1 cellular context compared by ENCODE assay signal in the genomic region with DNA sequence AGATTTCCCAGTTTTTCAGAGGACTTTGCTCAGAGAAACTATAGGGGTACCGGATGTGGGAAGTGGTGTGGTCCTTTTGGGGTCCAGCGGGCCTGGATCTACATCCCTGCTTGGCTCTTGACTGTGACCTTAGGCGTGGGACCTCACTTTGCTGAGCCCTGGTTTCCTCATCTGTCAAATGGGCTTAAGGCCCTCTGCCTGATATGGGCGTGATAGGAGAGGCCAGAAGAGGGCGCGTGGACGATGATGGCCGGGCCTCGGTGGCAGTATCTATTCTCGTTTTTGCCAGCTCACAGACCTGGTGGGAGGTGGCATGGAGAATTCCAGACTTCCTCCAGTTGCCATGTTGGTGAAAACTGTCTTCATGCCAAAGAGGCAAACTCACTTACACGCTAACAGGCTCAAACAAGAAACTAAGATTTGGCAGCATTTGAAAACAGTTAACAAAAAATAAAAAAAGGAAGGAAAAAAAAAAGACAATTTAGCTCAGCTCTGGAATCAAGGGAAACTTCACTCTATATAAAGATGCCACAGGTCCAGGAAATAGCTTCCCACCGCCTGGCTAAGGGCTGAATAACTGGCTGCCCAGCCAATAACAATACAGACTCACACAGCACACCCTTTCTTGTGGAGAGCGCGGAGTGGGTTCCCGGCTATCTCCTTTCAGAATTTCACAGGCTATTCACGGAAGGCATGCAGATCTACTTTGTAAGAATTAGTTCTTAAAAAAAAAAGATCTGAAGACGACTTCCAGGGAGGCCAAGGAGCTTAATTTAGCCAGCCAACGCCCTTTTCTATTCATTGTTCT.
TF ChIP-seq lines count a peak whose summit lies in the region.

No MANE protein-coding gene starts in this region.

TF ChIP-seq in HepG2, 621 proteins besides CTCF, POLR2A, EP300 and RAD21 (continued from another document):
- TF ChIP-seq KIAA2018 (CRISPR knock-in tag; IDR thresholded peaks at IDR 0.05; ENCODE audit: borderline replicate concordance), result no peak
- TF ChIP-seq HOXD1 (CRISPR knock-in tag; IDR thresholded peaks at IDR 0.05), result no peak
- no peak for TF ChIP-seq ZNF597 (CRISPR knock-in tag; IDR thresholded peaks at IDR 0.05)
- no peak for TF ChIP-seq MZF1 (CRISPR knock-in tag; IDR thresholded peaks at IDR 0.05; ENCODE audit: borderline replicate concordance)
- TF ChIP-seq ZNF235 (CRISPR knock-in tag; IDR thresholded peaks at IDR 0.05; ENCODE audit: borderline replicate concordance), result no peak
- TF ChIP-seq TBX2 (CRISPR knock-in tag; IDR thresholded peaks at IDR 0.05; ENCODE audit: borderline replicate concordance), result 0 out of 2 replicates have a peak, but pooled peaks have one; percentile 2
- TF ChIP-seq ZNF589 (CRISPR knock-in tag; conservative IDR thresholded peaks at IDR 0.05), result no peak
- TF ChIP-seq, protein P1, sequence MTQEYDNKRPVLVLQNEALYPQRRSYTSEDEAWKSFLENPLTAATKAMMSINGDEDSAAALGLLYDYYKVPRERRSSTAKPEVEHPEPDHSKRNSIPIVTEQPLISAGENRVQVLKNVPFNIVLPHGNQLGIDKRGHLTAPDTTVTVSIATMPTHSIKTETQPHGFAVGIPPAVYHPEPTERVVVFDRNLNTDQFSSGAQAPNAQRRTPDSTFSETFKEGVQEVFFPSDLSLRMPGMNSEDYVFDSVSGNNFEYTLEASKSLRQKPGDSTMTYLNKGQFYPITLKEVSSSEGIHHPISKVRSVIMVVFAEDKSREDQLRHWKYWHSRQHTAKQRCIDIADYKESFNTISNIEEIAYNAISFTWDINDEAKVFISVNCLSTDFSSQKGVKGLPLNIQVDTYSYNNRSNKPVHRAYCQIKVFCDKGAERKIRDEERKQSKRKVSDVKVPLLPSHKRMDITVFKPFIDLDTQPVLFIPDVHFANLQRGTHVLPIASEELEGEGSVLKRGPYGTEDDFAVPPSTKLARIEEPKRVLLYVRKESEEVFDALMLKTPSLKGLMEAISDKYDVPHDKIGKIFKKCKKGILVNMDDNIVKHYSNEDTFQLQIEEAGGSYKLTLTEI (CRISPR knock-in tag; conservative IDR thresholded peaks at IDR 0.05), result no peak
- no peak for TF ChIP-seq ZNF781 (CRISPR knock-in tag; IDR thresholded peaks at IDR 0.05; ENCODE audit: borderline replicate concordance, not compliant biosample characterization)
- no peak for TF ChIP-seq ZNF512B (CRISPR knock-in tag; IDR thresholded peaks at IDR 0.05; ENCODE audit: borderline replicate concordance)
- TF ChIP-seq ZNF7 (CRISPR knock-in tag; IDR thresholded peaks at IDR 0.05), result no peak
- TF ChIP-seq ZNF569 (CRISPR knock-in tag; IDR thresholded peaks at IDR 0.05; ENCODE audit: borderline replicate concordance), result no peak
- TF ChIP-seq RORA (CRISPR knock-in tag; IDR thresholded peaks at IDR 0.05), result no peak
- TF ChIP-seq SRF (IDR thresholded peaks at IDR 0.05; ENCODE audit: low read depth, low read length), result 0 out of 2 replicates have a peak, but pooled peaks have one; percentile 50
- TF ChIP-seq CHCHD3 (CRISPR knock-in tag; IDR thresholded peaks at IDR 0.05), result no peak
- no peak for TF ChIP-seq DNMT3B (CRISPR knock-in tag; conservative IDR thresholded peaks at IDR 0.05)
- no peak for TF ChIP-seq ZSCAN9 (CRISPR knock-in tag; IDR thresholded peaks at IDR 0.05; ENCODE audit: borderline replicate concordance)
- no peak for TF ChIP-seq BCLAF1 (IDR thresholded peaks at IDR 0.05)
- no peak for TF ChIP-seq SAP130 (CRISPR knock-in tag; IDR thresholded peaks at IDR 0.05; ENCODE audit: low read depth)
- TF ChIP-seq, protein P2, sequence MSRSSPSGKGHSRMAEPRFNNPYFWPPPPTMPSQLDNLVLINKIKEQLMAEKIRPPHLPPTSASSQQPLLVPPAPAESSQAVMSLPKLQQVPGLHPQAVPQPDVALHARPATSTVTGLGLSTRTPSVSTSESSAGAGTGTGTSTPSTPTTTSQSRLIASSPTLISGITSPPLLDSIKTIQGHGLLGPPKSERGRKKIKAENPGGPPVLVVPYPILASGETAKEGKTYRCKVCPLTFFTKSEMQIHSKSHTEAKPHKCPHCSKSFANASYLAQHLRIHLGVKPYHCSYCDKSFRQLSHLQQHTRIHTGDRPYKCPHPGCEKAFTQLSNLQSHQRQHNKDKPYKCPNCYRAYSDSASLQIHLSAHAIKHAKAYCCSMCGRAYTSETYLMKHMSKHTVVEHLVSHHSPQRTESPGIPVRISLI (CRISPR knock-in tag; IDR thresholded peaks at IDR 0.05; ENCODE audit: borderline replicate concordance), result no peak
- TF ChIP-seq CENPT (CRISPR knock-in tag; IDR thresholded peaks at IDR 0.05; ENCODE audit: low read depth), result no peak
- TF ChIP-seq ZBTB37 (CRISPR knock-in tag; IDR thresholded peaks at IDR 0.05), result no peak
- TF ChIP-seq, protein P3, sequence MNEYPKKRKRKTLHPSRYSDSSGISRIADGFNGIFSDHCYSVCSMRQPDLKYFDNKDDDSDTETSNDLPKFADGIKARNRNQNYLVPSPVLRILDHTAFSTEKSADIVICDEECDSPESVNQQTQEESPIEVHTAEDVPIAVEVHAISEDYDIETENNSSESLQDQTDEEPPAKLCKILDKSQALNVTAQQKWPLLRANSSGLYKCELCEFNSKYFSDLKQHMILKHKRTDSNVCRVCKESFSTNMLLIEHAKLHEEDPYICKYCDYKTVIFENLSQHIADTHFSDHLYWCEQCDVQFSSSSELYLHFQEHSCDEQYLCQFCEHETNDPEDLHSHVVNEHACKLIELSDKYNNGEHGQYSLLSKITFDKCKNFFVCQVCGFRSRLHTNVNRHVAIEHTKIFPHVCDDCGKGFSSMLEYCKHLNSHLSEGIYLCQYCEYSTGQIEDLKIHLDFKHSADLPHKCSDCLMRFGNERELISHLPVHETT (CRISPR knock-in tag; conservative IDR thresholded peaks at IDR 0.05), result no peak
- no peak for TF ChIP-seq MEIS2 (CRISPR knock-in tag; IDR thresholded peaks at IDR 0.05)
- peak; percentile 83 for TF ChIP-seq ZNF629 (CRISPR knock-in tag; conservative IDR thresholded peaks at IDR 0.05)
- TF ChIP-seq ZNF20 (CRISPR knock-in tag; IDR thresholded peaks at IDR 0.05), result no peak
- no peak for TF ChIP-seq FOXA3 (CRISPR knock-in tag; IDR thresholded peaks at IDR 0.05)
